ENCODE assay signal across 2 cellular contexts in the genomic region with DNA sequence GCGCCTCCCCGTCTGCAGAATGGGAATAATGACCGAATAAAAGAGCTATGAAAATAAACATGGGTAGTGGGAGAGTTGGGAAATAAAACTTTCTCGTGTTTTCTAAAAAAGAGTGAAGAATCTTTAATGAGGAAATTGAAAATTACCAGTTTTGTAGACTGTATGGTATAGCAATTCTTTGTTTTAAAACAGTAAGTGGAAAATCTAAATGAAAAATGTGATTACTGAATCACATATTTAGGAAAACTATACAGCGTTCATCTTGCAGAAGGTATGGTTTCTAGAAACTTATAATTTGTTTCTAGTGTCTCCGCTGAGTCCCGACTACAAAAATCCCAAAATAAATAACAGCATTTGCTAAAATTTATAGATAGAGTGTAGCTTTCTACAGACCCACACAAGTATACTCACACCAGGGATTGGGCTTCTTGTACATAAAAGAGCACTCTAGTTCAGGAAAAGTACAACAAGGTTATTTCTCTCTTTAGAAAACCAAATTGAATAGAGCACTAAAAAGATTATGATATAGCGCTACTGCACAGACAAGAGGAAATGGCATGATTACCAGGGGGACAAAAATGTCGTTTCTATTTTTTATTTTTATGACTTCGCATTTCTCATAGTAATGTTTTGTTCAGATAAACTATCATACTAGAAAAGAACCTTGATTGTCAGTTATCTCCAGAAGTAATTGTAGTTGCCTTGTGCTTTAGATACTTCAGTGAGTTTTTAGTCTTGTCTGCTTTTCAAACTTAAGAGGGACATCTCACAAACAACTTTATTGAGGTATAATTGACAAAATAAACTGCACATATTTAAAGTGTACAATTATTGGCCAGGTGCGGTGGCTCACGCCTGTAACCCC.
TF ChIP-seq lines count a peak whose summit lies in the region.

No MANE protein-coding gene starts in this region.

TF ChIP-seq in IMR-90, 13 proteins besides CTCF, POLR2A, EP300 and RAD21:
- TF ChIP-seq CHD1 (IDR thresholded peaks at IDR 0.05; ENCODE audit: low read depth, low read length) = no peak
- TF ChIP-seq RCOR1 (IDR thresholded peaks at IDR 0.05; ENCODE audit: insufficient replicate concordance, low read length) = no peak
- TF ChIP-seq CEBPB (IDR thresholded peaks at IDR 0.05; ENCODE audit: low read depth, low read length) = no peak
- no peak for TF ChIP-seq SMC3 (IDR thresholded peaks at IDR 0.05; ENCODE audit: low read depth, low read length)
- TF ChIP-seq NFE2L2 (IDR thresholded peaks at IDR 0.05; ENCODE audit: low read depth, low read length) = no peak
- no peak for TF ChIP-seq MXI1 (IDR thresholded peaks at IDR 0.05; ENCODE audit: borderline replicate concordance, low read depth, low read length)
- TF ChIP-seq MAFK (IDR thresholded peaks at IDR 0.05; ENCODE audit: low read depth, low read length) = no peak
- TF ChIP-seq ELK1 (IDR thresholded peaks at IDR 0.05; ENCODE audit: borderline replicate concordance, low read depth, low read length) = no peak
TF ChIP-seq in IMR-90: peak in this region for 0.

TF ChIP-seq in HEK293T, 16 proteins besides CTCF, POLR2A, EP300 and RAD21:
- no peak for TF ChIP-seq LEF1 (IDR thresholded peaks at IDR 0.05; ENCODE audit: borderline replicate concordance)
- no peak for TF ChIP-seq FOXK2 (IDR thresholded peaks at IDR 0.05)
- TF ChIP-seq FOXM1 (IDR thresholded peaks at IDR 0.05; ENCODE audit: borderline replicate concordance) = no peak
- TF ChIP-seq HDGF (IDR thresholded peaks at IDR 0.05; ENCODE audit: borderline replicate concordance) = no peak
- TF ChIP-seq, protein P1, sequence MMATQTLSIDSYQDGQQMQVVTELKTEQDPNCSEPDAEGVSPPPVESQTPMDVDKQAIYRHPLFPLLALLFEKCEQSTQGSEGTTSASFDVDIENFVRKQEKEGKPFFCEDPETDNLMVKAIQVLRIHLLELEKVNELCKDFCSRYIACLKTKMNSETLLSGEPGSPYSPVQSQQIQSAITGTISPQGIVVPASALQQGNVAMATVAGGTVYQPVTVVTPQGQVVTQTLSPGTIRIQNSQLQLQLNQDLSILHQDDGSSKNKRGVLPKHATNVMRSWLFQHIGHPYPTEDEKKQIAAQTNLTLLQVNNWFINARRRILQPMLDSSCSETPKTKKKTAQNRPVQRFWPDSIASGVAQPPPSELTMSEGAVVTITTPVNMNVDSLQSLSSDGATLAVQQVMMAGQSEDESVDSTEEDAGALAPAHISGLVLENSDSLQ (IDR thresholded peaks at IDR 0.05) = no peak
- no peak for TF ChIP-seq ELF4 (IDR thresholded peaks at IDR 0.05)
- TF ChIP-seq L3MBTL2 (conservative IDR thresholded peaks at IDR 0.05) = no peak
